Comparison of ENCODE assay signal across 8 cellular contexts in genomic region chr21:39312112-39313041, GRCh38. TPM values are rescaled to one million over a fixed set of nuclear protein-coding genes. Genes with fewer than 3 reads are reported as not detected.
DNase-seq lines count a peak whose midpoint lies in the region; ATAC-seq and TF ChIP-seq lines count a peak whose summit lies in the region.

No MANE protein-coding gene starts in this region.

- peaks cover 8% of the 10 kb centered on the region for H3K36me3 ChIP-seq in mammary epithelial cell (ENCODE audit: insufficient read depth, low read length)
- peaks cover 3 to 6% (median 4%) of the 10 kb centered on the region in 3 donors for H3K36me3 ChIP-seq in skeletal muscle tissue (ENCODE audit: control insufficient read depth in 3 of 3, insufficient read depth in 3 of 3, low read length in 3 of 3)

- H3K4me2 ChIP-seq in mammary epithelial cell (ENCODE audit: insufficient read depth, low read depth, low read length): peak overlapping the region; percentile 86

- ATAC-seq in GM18909 (IDR thresholded peaks at IDR 0.05; ENCODE audit: poor library complexity, unreplicated experiment) (peak; percentile 77), HG03175 (IDR thresholded peaks at IDR 0.05; ENCODE audit: unreplicated experiment) (peak; percentile 73)

- H3K9me3 ChIP-seq in AG04450 (ENCODE audit: control insufficient read depth, insufficient read depth, low read length) (no peaks in the 10 kb centered on the region; the same call in 1 of the 2 replicates), mammary epithelial cell (replicated peaks; ENCODE audit: insufficient read depth, low read length) (no peaks in the 10 kb centered on the region), skeletal muscle tissue (ENCODE audit: control insufficient read depth in 3 of 3, low read length in 3 of 3) (no peaks in the 10 kb centered on the region)

- POLR2A ChIA-PET in AG04450 (lab: Yijun Ruan, JAX): interaction anchor here (0.6 to 1.7 kb wide), 4 partner anchors 14 to 75 kb away, joined by 3 to 5 read pairs (median 4); no protein-coding TSS in a partner anchor

- DNase-seq in AG04450 (ENCODE audit: low read depth, low spot score): peak; percentile 79
- DNase-seq in NCI-H2227 (lab: John Stamatoyannopoulos, UW; ENCODE audit: unreplicated experiment): peak; percentile 92
- DNase-seq in mammary epithelial cell: peak; percentile 85
- peak; percentile 100 for DNase-seq in iPS-NIHi11 (ENCODE audit: low spot score)

- dilution Hi-C loops in mammary epithelial cell (cut with HindIII; ENCODE audit: low sequenced_read_pairs): loop anchor here (5.0 kb wide), 1 partner anchor 35 kb away; the partner anchor contains the start of gene HMGN1

- no peaks in the 10 kb centered on the region for H4K20me1 ChIP-seq in mammary epithelial cell (ENCODE audit: insufficient read depth, low read length)

- 5% methylated on average over 5 of the region's 65 CpGs for WGBS in mammary epithelial cell (ENCODE audit: low coverage, missing lambda C conversion rate)

- H3K9ac ChIP-seq in mammary epithelial cell (ENCODE audit: insufficient read depth, low read length) (no peak overlapping the region), skeletal muscle tissue (ENCODE audit: low read depth in 1 of 3, low read length in 3 of 3) (peak overlapping the region in 2 of 3 donors; percentile 65 to 94)

- intact Hi-C loops in mammary epithelial cell (cut with micrococcal nuclease): loop anchor here (1.0 kb wide), 2 partner anchors 76 to 129 kb away; no protein-coding TSS in a partner anchor

- in situ Hi-C loops in mammary epithelial cell (cut with MboI; ENCODE audit: low sequenced_read_pairs in 2 of 2): loop anchor here in 1 of 2 donors (10.0 kb wide), 1 partner anchor 72 kb away; a partner anchor contains a TSS

- H3K4me3 ChIP-seq in AG04450 (ENCODE audit: low read depth, low read length) (peak overlapping the region; percentile 74), WI38 (ENCODE audit: low read depth, low read length) (peak overlapping the region; percentile 75), mammary epithelial cell (replicated peaks in 1 of 3; ENCODE audit: insufficient read depth in 1 of 3, low read depth in 2 of 3, low read length in 3 of 3) (peak overlapping the region; percentile 53 to 86 (median 63)), skeletal muscle tissue (ENCODE audit: low read length in 3 of 3) (peak overlapping the region; percentile 44 to 90 (median 88))

- peak overlapping the region; percentile 89 for H2AFZ ChIP-seq in mammary epithelial cell (ENCODE audit: low read depth, low read length)

- H3K4me1 ChIP-seq in mammary epithelial cell (ENCODE audit: insufficient read depth, low read length) (peaks cover 29% of the 10 kb centered on the region), skeletal muscle tissue (ENCODE audit: control insufficient read depth in 3 of 3, insufficient read depth in 3 of 3, low read length in 3 of 3) (peaks cover 7 to 18% (median 10%) of the 10 kb centered on the region in 3 donors)

- peaks cover 57% of the 10 kb centered on the region for H3K79me2 ChIP-seq in mammary epithelial cell (ENCODE audit: insufficient read depth, low read length)

- CTCF ChIA-PET in AG04450 (lab: Charles Lee): interaction anchor here (0.6 to 1.8 kb wide), 8 partner anchors 10 to 129 kb away, joined by 3 to 4 read pairs (median 3); no protein-coding TSS in a partner anchor
- CTCF ChIA-PET in mammary epithelial cell (lab: Charles Lee; ENCODE audit: low non-redundant PET): no interaction called here

- BruUV-seq in mammary epithelial cell (replicated peaks; lab: Mats Ljungman, UMichigan): no TSS peak

- H3K27me3 ChIP-seq in AG04450 (ENCODE audit: control insufficient read depth, insufficient read depth, low read length) (no peaks in the 10 kb centered on the region), mammary epithelial cell (ENCODE audit: insufficient read depth, low read length) (no peaks in the 10 kb centered on the region), skeletal muscle tissue (ENCODE audit: control insufficient read depth in 3 of 3, insufficient read depth in 3 of 3, low read length in 3 of 3) (no peaks in the 10 kb centered on the region)

- TF ChIP-seq CTCF in AG04450 (IDR thresholded peaks at IDR 0.05; ENCODE audit: low read depth, low read length): no peak
- no peak for TF ChIP-seq CTCF in WI38 (IDR thresholded peaks at IDR 0.05; ENCODE audit: low read depth, low read length)
- TF ChIP-seq CTCF in mammary epithelial cell (conservative IDR thresholded peaks at IDR 0.05 in 1 of 2, IDR thresholded peaks at IDR 0.05 in 1 of 2; ENCODE audit: extremely low read depth in 1 of 2, insufficient read depth in 1 of 2, low read depth in 1 of 2, low read length in 2 of 2): no peak

- H3K27ac ChIP-seq in AG04450 (ENCODE audit: low read depth, low read length) (no peak overlapping the region), mammary epithelial cell (ENCODE audit: insufficient read depth, low read depth, low read length) (no peak overlapping the region), skeletal muscle tissue (ENCODE audit: low read depth, low read length) (peak overlapping the region; percentile 94)

RNA-seq across cellular contexts. Expression of gene BRWD1, which starts 1.1 kb away (rescaled TPM):
- polyA plus RNA-seq in AG04450 (2011; rRNA removed) (13.7 and 19.7 TPM in 2 replicates), mammary epithelial cell (6.5 TPM)
- polyA minus RNA-seq in AG04450 (2011; rRNA and poly(A)+ RNA removed): 28.8 and 57.4 TPM in 2 replicates
- total RNA-seq in mammary epithelial cell (10 to 100 TPM; 29.2 to 60.0 TPM), skeletal muscle tissue (142 TPM)
- polyA minus RNA-seq in mammary epithelial cell: 36.1 TPM

RNA-seq across cellular contexts. Expression of gene HMGN1, which starts 36.5 kb away (rescaled TPM):
- polyA plus RNA-seq in AG04450 (2011; rRNA removed) (232 and 288 TPM in 2 replicates), mammary epithelial cell (124 TPM)
- polyA minus RNA-seq in AG04450 (2011; rRNA and poly(A)+ RNA removed): 36.7 and 70.9 TPM in 2 replicates
- total RNA-seq in mammary epithelial cell (100 to 1,000 TPM; 118 to 285 TPM), skeletal muscle tissue (87.7 TPM)
- polyA minus RNA-seq in mammary epithelial cell: 52.9 TPM
